ENCODE assay signal across 13 cellular contexts in the genomic region with DNA sequence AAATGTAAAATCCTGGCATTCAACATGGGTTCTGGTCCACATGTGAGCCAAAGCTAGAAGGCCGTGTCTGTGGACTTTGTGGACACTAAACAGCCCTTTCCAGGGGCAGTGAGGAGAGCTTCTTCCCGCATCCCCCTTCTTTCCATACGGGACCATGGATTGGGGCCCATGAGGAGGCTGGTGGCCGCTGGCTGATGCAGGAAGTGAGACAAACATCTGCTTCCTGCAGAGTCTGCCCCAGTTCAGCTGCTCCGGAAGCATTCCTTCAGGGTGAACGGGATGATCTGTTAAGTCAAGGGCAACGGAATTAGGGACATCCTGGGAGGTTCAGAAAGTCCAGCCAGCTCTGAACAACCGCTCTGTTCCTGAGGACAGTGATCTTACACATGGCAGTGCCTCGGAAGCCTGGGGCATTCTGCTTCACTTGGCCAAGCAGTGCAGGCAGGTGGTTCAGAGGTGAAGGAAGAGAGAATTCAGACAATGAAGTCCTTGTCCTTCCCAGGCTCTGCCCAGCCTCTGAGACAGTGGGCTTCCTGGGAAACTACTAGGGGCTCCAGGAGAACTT. TPM values are rescaled to one million over a fixed set of nuclear protein-coding genes. Genes with fewer than 3 reads are reported as not detected.
DNase-seq lines count a peak whose midpoint lies in the region; ATAC-seq and TF ChIP-seq lines count a peak whose summit lies in the region.
"Had no signal": no experiment of that assay in that cellular context is flagged by ENCODE, and none has a peak within 500 bp of the region (broad histone marks: within the 10 kb centered on the region; RNA-seq: fewer than 3 reads in every experiment).

No MANE protein-coding gene starts in this region.

- H3K9me3 Mint-ChIP-seq in CD4-positive, alpha-beta T cell = no peaks in the 10 kb centered on the region
- H3K9me3 Mint-ChIP-seq in activated T-helper 17 cell treated with anti-CD3 and anti-CD28 coated beads, Interleukin-2, amount 50 U/mL, for 72 hours = no peaks in the 10 kb centered on the region
- H3K9me3 Mint-ChIP-seq: immature natural killer cell, naive B cell had no signal

- H3K36me3 Mint-ChIP-seq in CD4-positive, alpha-beta T cell (ENCODE audit: low read depth) = no peaks in the 10 kb centered on the region
- no peaks in the 10 kb centered on the region for H3K36me3 Mint-ChIP-seq in activated T-helper 17 cell treated with anti-CD3 and anti-CD28 coated beads, Interleukin-2, amount 50 U/mL, for 72 hours (ENCODE audit: low read depth)
- H3K36me3 Mint-ChIP-seq: immature natural killer cell, naive B cell had no signal

- POLR2A ChIA-PET in CD4-positive, alpha-beta T cell (lab: Charles Lee) = interaction anchor here (0.6 to 2.2 kb wide), 3 partner anchors 15 to 69 kb away, joined by 3 to 6 read pairs (median 4); partner anchors contain the start of gene ENO1

- H3K9me3 ChIP-seq in CD4-positive, alpha-beta T cell (ENCODE audit: control insufficient read depth, low read length) = no peaks in the 10 kb centered on the region
- H3K9me3 ChIP-seq in liver (ENCODE audit: control insufficient read depth in 4 of 4, low read length in 3 of 4) = no peaks in the 10 kb centered on the region
- H3K9me3 ChIP-seq: SJCRH30 had no signal

- peaks cover 26% of the 10 kb centered on the region for H3K4me1 Mint-ChIP-seq in CD4-positive, alpha-beta T cell (ENCODE audit: low read depth)
- peaks cover 16% of the 10 kb centered on the region for H3K4me1 Mint-ChIP-seq in activated T-helper 17 cell treated with anti-CD3 and anti-CD28 coated beads, Interleukin-2, amount 50 U/mL, for 72 hours

- H3K4me1 ChIP-seq in liver (ENCODE audit: control insufficient read depth in 4 of 4, insufficient read depth in 4 of 4, low read length in 3 of 4) = no peaks in the 10 kb centered on the region

- no peak overlapping the region for H3K9ac ChIP-seq in liver (ENCODE audit: low read depth in 1 of 2, low read length in 2 of 2)

- WGBS in liver = 68% methylated on average over 9 of the region's 9 CpGs

- H3K36me3 ChIP-seq in liver (ENCODE audit: control insufficient read depth in 4 of 4, insufficient read depth in 3 of 4, low read depth in 1 of 4, low read length in 3 of 4) = no peaks in the 10 kb centered on the region
- H3K36me3 ChIP-seq: cardiac muscle cell, SJCRH30 had no signal

- DNase-seq in CD4-positive, alpha-beta T cell = peak in 2 of 10 experiments; percentile 12 to 15
- DNase-seq in EL = peak; percentile 28
- no peak for DNase-seq in NCI-H2171 (lab: John Stamatoyannopoulos, UW)
- DNase-seq in NCI-H226 = no peak
- no peak for DNase-seq in NCI-H1436 treated with DMSO at 0.1 percent for 48 hours (lab: John Stamatoyannopoulos, UW)
- no peak for DNase-seq in SKM-1 (lab: John Stamatoyannopoulos, UW; ENCODE audit: unreplicated experiment)
- DNase-seq: immature natural killer cell, naive B cell, NCI-H69 had no signal

- H3K4me3 ChIP-seq in liver (ENCODE audit: low read depth in 1 of 3, low read length in 3 of 3) = no peak overlapping the region
- H3K4me3 ChIP-seq: cardiac muscle cell, SJCRH30 had no signal

- no peak for TF ChIP-seq CTCF in CD4-positive, alpha-beta T cell (IDR thresholded peaks at IDR 0.05)
- TF ChIP-seq CTCF in liver (IDR thresholded peaks at IDR 0.05; ENCODE audit: low read depth, low read length, missing input control) = no peak

- intact Hi-C loops in CD4-positive, alpha-beta T cell (cut with DNase I, micrococcal nuclease) = no loop called here

- peak overlapping the region; percentile 61 for H3K27ac ChIP-seq in CD4-positive, alpha-beta T cell (ENCODE audit: low read depth, low read length)
- H3K27ac ChIP-seq in liver (ENCODE audit: low read depth in 1 of 2, low read length in 2 of 2) = no peak overlapping the region
- H3K27ac ChIP-seq: cardiac muscle cell, SJCRH30 had no signal

- H3K27me3 ChIP-seq in CD4-positive, alpha-beta T cell (ENCODE audit: control insufficient read depth, insufficient read depth, low read length) = no peaks in the 10 kb centered on the region
- H3K27me3 ChIP-seq in liver (ENCODE audit: control insufficient read depth in 4 of 4, insufficient read depth in 4 of 4, low read length in 3 of 4) = no peaks in the 10 kb centered on the region
- H3K27me3 ChIP-seq: cardiac muscle cell had no signal

- H3K4me3 Mint-ChIP-seq in CD4-positive, alpha-beta T cell = peak overlapping the region; percentile 25
- peak overlapping the region; percentile 78 for H3K4me3 Mint-ChIP-seq in activated T-helper 17 cell treated with anti-CD3 and anti-CD28 coated beads, Interleukin-2, amount 50 U/mL, for 72 hours
- H3K4me3 Mint-ChIP-seq: naive B cell had no signal

- no peak for TF ChIP-seq RAD21 in liver (IDR thresholded peaks at IDR 0.05)

- ATAC-seq in CD4-positive, alpha-beta T cell (ENCODE audit: poor library complexity) = no peak
- peak; percentile 57 for ATAC-seq in activated T-helper 17 cell treated with anti-CD3 and anti-CD28 coated beads, Interleukin-2, amount 50 U/mL, for 72 hours (replicated peaks)

- H3K27ac Mint-ChIP-seq in CD4-positive, alpha-beta T cell = peak overlapping the region; percentile 69
- H3K27ac Mint-ChIP-seq in activated T-helper 17 cell treated with anti-CD3 and anti-CD28 coated beads, Interleukin-2, amount 50 U/mL, for 72 hours = peak overlapping the region; percentile 95

- CTCF ChIA-PET in CD4-positive, alpha-beta T cell (lab: Charles Lee) = interaction anchor here (1.4 kb wide), 1 partner anchor 58 kb away, joined by 6 read pairs; no protein-coding TSS in a partner anchor

- H3K27me3 Mint-ChIP-seq in CD4-positive, alpha-beta T cell = no peaks in the 10 kb centered on the region
- H3K27me3 Mint-ChIP-seq in activated T-helper 17 cell treated with anti-CD3 and anti-CD28 coated beads, Interleukin-2, amount 50 U/mL, for 72 hours = no peaks in the 10 kb centered on the region

TF ChIP-seq in liver, 16 proteins besides CTCF, POLR2A, EP300 and RAD21:
- TF ChIP-seq NR2F2 (IDR thresholded peaks at IDR 0.05) = peak; percentile 79
- peak in 1 of 2 donors; percentile 25 for TF ChIP-seq GABPA (IDR thresholded peaks at IDR 0.05 in 1 of 2, conservative IDR thresholded peaks at IDR 0.05 in 1 of 2)
- no peak for TF ChIP-seq EGR1 (IDR thresholded peaks at IDR 0.05; ENCODE audit: low read depth in 2 of 2)

RNA-seq across cellular contexts. Expression of gene CA6, which starts 1.5 kb away (rescaled TPM):
- under 1 TPM in 1 of 2 experiments, not detected in 1; 0.20 TPM for total RNA-seq in CD4-positive, alpha-beta T cell
- total RNA-seq in activated T-helper 17 cell treated with anti-CD3 and anti-CD28 coated beads, Interleukin-2, amount 50 U/mL, for 72 hours = 1 to 10 TPM in 1 of 2 donors, under 1 TPM in 1; 0.78 to 2.2 TPM
- total RNA-seq in liver = not detected
- not detected for polyA plus RNA-seq in liver
- total RNA-seq: cardiac muscle cell, SJCRH30 had no signal
- polyA plus RNA-seq: cardiac muscle cell, immature natural killer cell had no signal
